8 cellular contexts compared by ENCODE assay signal in the genomic region with DNA sequence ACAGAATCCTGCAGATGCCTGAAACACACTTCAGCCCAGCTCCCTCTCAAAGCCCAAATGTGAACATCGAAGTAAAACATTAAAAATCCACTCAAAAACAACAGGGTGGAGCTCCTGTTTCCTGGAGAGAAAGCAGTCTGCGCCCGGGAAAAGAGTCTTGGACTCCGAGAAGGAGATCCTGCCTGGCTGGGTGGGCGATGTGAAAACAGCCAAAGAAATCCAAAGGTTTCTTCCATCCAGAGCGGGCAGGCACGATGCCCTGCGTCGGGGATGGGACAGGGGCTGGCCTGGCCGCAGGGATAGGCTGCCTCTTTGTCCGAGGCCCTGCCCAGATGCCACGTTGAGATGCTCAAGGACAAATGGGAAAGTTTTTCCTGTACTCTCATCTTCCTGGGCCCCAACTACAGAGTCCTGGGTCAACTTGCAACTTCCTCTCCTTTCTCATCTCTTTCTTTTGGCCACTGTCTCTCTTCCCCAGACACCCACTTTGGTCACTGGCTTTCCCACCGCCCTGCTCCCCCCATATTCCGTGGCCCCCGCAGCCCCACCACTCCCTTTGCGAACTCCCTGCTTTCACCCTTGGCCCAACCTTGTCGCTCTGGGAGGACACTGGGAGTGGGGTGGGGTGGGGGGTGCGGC. TPM values are rescaled to one million over a fixed set of nuclear protein-coding genes. Genes with fewer than 3 reads are reported as not detected.
DNase-seq lines count a peak whose midpoint lies in the region; ATAC-seq and TF ChIP-seq lines count a peak whose summit lies in the region.

No MANE protein-coding gene starts in this region.

- H3K27me3 Mint-ChIP-seq in endodermal cell (ENCODE audit: insufficient read depth): peaks cover 5% of the 10 kb centered on the region

- no peaks in the 10 kb centered on the region for H3K9me3 Mint-ChIP-seq in endodermal cell

- H3K4me1 Mint-ChIP-seq in endodermal cell: peaks cover 33% of the 10 kb centered on the region

- peak overlapping the region; percentile 92 for H3K4me3 Mint-ChIP-seq in endodermal cell

- no peak for ATAC-seq in GM19328 (IDR thresholded peaks at IDR 0.05; ENCODE audit: unreplicated experiment)

- H3K9ac ChIP-seq in BLaER1 (peak overlapping the region; percentile 69), endodermal cell (ENCODE audit: extremely low read depth, low read length, poor library complexity, severe bottlenecking) (peak overlapping the region; percentile 74)

- no peak for TF ChIP-seq CTCF in endodermal cell (conservative IDR thresholded peaks at IDR 0.05)
- no peak for TF ChIP-seq CTCF in testis (IDR thresholded peaks at IDR 0.05)

- H3K9me3 ChIP-seq in BLaER1 (no peaks in the 10 kb centered on the region), endodermal cell (ENCODE audit: control insufficient read depth, low read length) (no peaks in the 10 kb centered on the region), testis (no peaks in the 10 kb centered on the region)

- H3K27ac ChIP-seq in BLaER1 (no peak overlapping the region), endodermal cell (ENCODE audit: low read depth, low read length) (peak overlapping the region; percentile 59), testis (peak overlapping the region; percentile 93 to 95)

- intact Hi-C loops in testis (cut with DNase I; ENCODE audit: low total_unique reads): no loop called here

- TF ChIP-seq POLR2A in testis (IDR thresholded peaks at IDR 0.05): no peak

- H3K36me3 ChIP-seq in BLaER1 (no peaks in the 10 kb centered on the region), endodermal cell (ENCODE audit: control insufficient read depth, insufficient read depth, low read length) (no peaks in the 10 kb centered on the region), testis (ENCODE audit: low read depth, missing control alignments) (no peaks in the 10 kb centered on the region)

- POLR2A ChIA-PET in HEK293T (lab: Yijun Ruan, JAX): interaction anchor here (1.1 to 4.1 kb wide), 4 partner anchors 10 to 208 kb away, joined by 3 to 19 read pairs (median 6); a partner anchor contains a TSS

- H3K4me1 ChIP-seq in BLaER1: peaks cover 64% of the 10 kb centered on the region
- H3K4me1 ChIP-seq in endodermal cell (ENCODE audit: control insufficient read depth, insufficient read depth, low read length): peaks cover 6% of the 10 kb centered on the region
- H3K4me1 ChIP-seq in testis: peaks cover 7% of the 10 kb centered on the region

- H3K4me3 ChIP-seq in BLaER1 (peak overlapping the region; percentile 71), endodermal cell (ENCODE audit: low read length) (peak overlapping the region; percentile 84), testis (peak overlapping the region; percentile 75 to 85)

- H3K27me3 ChIP-seq in BLaER1 (0 out of 2 replicates have a peak, but pooled peaks cover 5% of the 10 kb centered on the region), endodermal cell (ENCODE audit: control insufficient read depth, insufficient read depth, low read length, poor library complexity, severe bottlenecking) (peaks cover 9% of the 10 kb centered on the region), testis (no peaks in the 10 kb centered on the region)

- 0 to 4% methylated on average over 6 to 14 of the region's 18 CpGs for WGBS in endodermal cell (ENCODE audit: insufficient coverage in 1 of 2, insufficient read length in 1 of 2), 2 experiments
- 3 to 5% methylated on average over 18 of the region's 18 CpGs for WGBS in testis, 2 donors

- no peaks in the 10 kb centered on the region for H4K20me1 ChIP-seq in BLaER1

- DNase-seq in HEK293T (ENCODE audit: extremely low spot score) (peak; percentile 47), SW 1271 (lab: John Stamatoyannopoulos, UW) (peak; percentile 72 to 89), endodermal cell (peak; percentile 95), lung microvascular endothelial cell (ENCODE audit: low read depth in 2 of 2) (peak; percentile 84 to 91), testis (peak; percentile 93)
- no peak for DNase-seq in central memory CD4-positive, alpha-beta T cell

- CTCF ChIA-PET in HEK293T (lab: Yijun Ruan, JAX): interaction anchor here (0.8 kb wide), 1 partner anchor 10 kb away, joined by 5 read pairs; no protein-coding TSS in a partner anchor

- peak overlapping the region; percentile 90 for H3K4me2 ChIP-seq in BLaER1

- H3K27ac Mint-ChIP-seq in endodermal cell: peak overlapping the region; percentile 96

- peaks cover 2% of the 10 kb centered on the region for H3K36me3 Mint-ChIP-seq in endodermal cell (ENCODE audit: low read depth)

TF ChIP-seq in HEK293T, 16 proteins besides CTCF, POLR2A, EP300 and RAD21:
- TF ChIP-seq SUZ12 (IDR thresholded peaks at IDR 0.05) (no peak), CTBP1 (IDR thresholded peaks at IDR 0.05; ENCODE audit: borderline replicate concordance) (no peak), FOXM1 (IDR thresholded peaks at IDR 0.05; ENCODE audit: borderline replicate concordance) (no peak), SP1 (IDR thresholded peaks at IDR 0.05) (no peak), ELF4 (IDR thresholded peaks at IDR 0.05) (no peak), FOXK2 (IDR thresholded peaks at IDR 0.05) (no peak), ARNT (IDR thresholded peaks at IDR 0.05) (no peak), TARDBP (IDR thresholded peaks at IDR 0.05) (no peak), HDGF (IDR thresholded peaks at IDR 0.05; ENCODE audit: borderline replicate concordance) (no peak), LEF1 (IDR thresholded peaks at IDR 0.05; ENCODE audit: borderline replicate concordance) (no peak), BHLHE40 (IDR thresholded peaks at IDR 0.05; ENCODE audit: borderline replicate concordance) (no peak), FOXA1 (IDR thresholded peaks at IDR 0.05) (no peak), ZNF384 (IDR thresholded peaks at IDR 0.05) (no peak), L3MBTL2 (conservative IDR thresholded peaks at IDR 0.05) (no peak), NFRKB (IDR thresholded peaks at IDR 0.05) (no peak)
- TF ChIP-seq, protein P1, sequence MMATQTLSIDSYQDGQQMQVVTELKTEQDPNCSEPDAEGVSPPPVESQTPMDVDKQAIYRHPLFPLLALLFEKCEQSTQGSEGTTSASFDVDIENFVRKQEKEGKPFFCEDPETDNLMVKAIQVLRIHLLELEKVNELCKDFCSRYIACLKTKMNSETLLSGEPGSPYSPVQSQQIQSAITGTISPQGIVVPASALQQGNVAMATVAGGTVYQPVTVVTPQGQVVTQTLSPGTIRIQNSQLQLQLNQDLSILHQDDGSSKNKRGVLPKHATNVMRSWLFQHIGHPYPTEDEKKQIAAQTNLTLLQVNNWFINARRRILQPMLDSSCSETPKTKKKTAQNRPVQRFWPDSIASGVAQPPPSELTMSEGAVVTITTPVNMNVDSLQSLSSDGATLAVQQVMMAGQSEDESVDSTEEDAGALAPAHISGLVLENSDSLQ (IDR thresholded peaks at IDR 0.05): no peak

RNA-seq across cellular contexts. Expression of a gene that starts 0.6 kb away (rescaled TPM):
- 10 to 100 TPM; 32.0 to 39.5 TPM for total RNA-seq in endodermal cell
- 21.5 TPM for polyA plus RNA-seq in endodermal cell (2013, experiment 1 of 2)
- polyA plus RNA-seq in endodermal cell (2013, experiment 2 of 2): 26.3 TPM
- total RNA-seq in lung microvascular endothelial cell: 49.5 and 96.8 TPM in 2 replicates
- total RNA-seq in testis: 10 to 100 TPM; 26.8 to 38.3 TPM
- polyA plus RNA-seq in testis (ENCODE audit: insufficient read depth, low read depth, low replicate concordance): 25.4 TPM

RNA-seq across cellular contexts. Expression of a gene that starts 55.6 kb away (rescaled TPM):
- total RNA-seq in endodermal cell (100 to 1,000 TPM; 194 to 227 TPM), lung microvascular endothelial cell (225 and 352 TPM in 2 replicates), testis (100 to 1,000 TPM; 279 to 319 TPM)
- polyA plus RNA-seq in endodermal cell (2013, experiment 1 of 2): 131 TPM
- polyA plus RNA-seq in endodermal cell (2013, experiment 2 of 2): 120 TPM
- polyA plus RNA-seq in testis (ENCODE audit: insufficient read depth, low read depth, low replicate concordance): 375 TPM
